In genomic region chr1:8424539-8425116, GRCh38 we compare ENCODE assay signal across 1 cellular context.
TF ChIP-seq lines count a peak whose summit lies in the region.

No MANE protein-coding gene starts in this region.

TF ChIP-seq in GM23338, 12 proteins besides CTCF, POLR2A, EP300 and RAD21 (continued from another document):
- TF ChIP-seq ZNF462 (CRISPR knock-in tag; IDR thresholded peaks at IDR 0.05) (no peak), ETS1 (IDR thresholded peaks at IDR 0.05) (no peak), ZNF331 (CRISPR knock-in tag; IDR thresholded peaks at IDR 0.05; ENCODE audit: low read depth) (no peak), EZH2phosphoT487 (IDR thresholded peaks at IDR 0.05; ENCODE audit: unreplicated experiment) (no peak), JUNB (IDR thresholded peaks at IDR 0.05; ENCODE audit: unreplicated experiment) (no peak)
